9 cellular contexts compared by ENCODE assay signal in the genomic region with DNA sequence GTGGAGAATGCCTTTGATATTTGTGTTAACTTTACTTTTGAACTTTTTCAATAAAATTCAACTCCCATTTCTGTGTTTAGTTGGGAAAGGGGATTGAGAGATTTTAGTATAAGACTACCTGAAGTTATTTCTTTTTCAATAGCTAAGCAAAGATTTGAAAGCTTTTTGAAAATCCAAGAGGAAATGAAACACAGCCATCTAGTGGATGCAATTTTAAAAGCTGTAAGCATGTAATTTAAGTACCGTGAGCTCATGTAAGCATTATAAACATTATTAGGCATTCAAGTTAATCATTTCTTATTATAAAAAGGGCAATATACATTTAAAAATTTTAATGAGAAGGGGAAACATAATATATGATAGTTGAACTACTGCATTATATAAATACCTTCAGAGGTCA.
A peak's percentile ranks its signal among the peaks of the same experiment; 100 is the strongest.
DNase-seq lines count a peak whose midpoint lies in the region; ATAC-seq, FAIRE-seq and TF ChIP-seq lines count a peak whose summit lies in the region.
"Had no signal": no experiment of that assay in that cellular context is flagged by ENCODE, and none has a peak within 500 bp of the region (broad histone marks: within the 10 kb centered on the region; RNA-seq: fewer than 3 reads in every experiment).

No MANE protein-coding gene starts in this region.

- peak overlapping the region in 4 of 5 experiments; percentile 6 to 80 (median 30) for H3K27ac Mint-ChIP-seq in brain

- no peaks in the 10 kb centered on the region for H3K79me2 ChIP-seq in mesendoderm (ENCODE audit: control insufficient read depth, insufficient read depth, low read length)

- H3K27ac ChIP-seq in mesendoderm (ENCODE audit: low read depth, low read length) = no peak overlapping the region
- H3K27ac ChIP-seq in transverse colon = no peak overlapping the region
- H3K27ac ChIP-seq: uterus had no signal

- H3K36me3 Mint-ChIP-seq in brain = peaks cover 48% of the 10 kb centered on the region

- H3K9me3 Mint-ChIP-seq in brain = peaks cover under 1 to 29% (median 15%) of the 10 kb centered on the region in 5 experiments

- H3K4me1 Mint-ChIP-seq in brain = peaks cover 11% of the 10 kb centered on the region

- H2BK120ac ChIP-seq in mesendoderm (ENCODE audit: low read depth, low read length) = no peak overlapping the region

- H3K79me1 ChIP-seq in mesendoderm (ENCODE audit: low read length) = no peaks in the 10 kb centered on the region

- no peak for TF ChIP-seq EP300 in transverse colon (IDR thresholded peaks at IDR 0.05; ENCODE audit: low read depth)

- H3K4me1 ChIP-seq in mesendoderm (ENCODE audit: control insufficient read depth, low read depth, low read length) (no peaks in the 10 kb centered on the region), transverse colon (no peaks in the 10 kb centered on the region)
- H3K4me1 ChIP-seq: uterus had no signal

- H2BK15ac ChIP-seq in mesendoderm (replicated peaks; ENCODE audit: low read depth) = no peak overlapping the region

- H4K5ac ChIP-seq in mesendoderm (ENCODE audit: low read length) = no peak overlapping the region

- H3K23ac ChIP-seq in mesendoderm (ENCODE audit: low read length) = no peak overlapping the region

- in situ Hi-C loops in transverse colon (cut with MboI; ENCODE audit: low pct_ligation_motif_present in 1 of 4, low pct_unique_long_range_greater_than_20kb in 1 of 4, low sequenced_read_pairs in 3 of 4) = loop anchor here in 3 of 4 donors (25.0 kb wide), 1 partner anchor 410 kb away; no protein-coding TSS in a partner anchor

- H3K9me3 ChIP-seq in transverse colon = no peaks in the 10 kb centered on the region
- H3K9me3 ChIP-seq: uterus had no signal

- TF ChIP-seq POLR2A in NB4 (IDR thresholded peaks at IDR 0.05; ENCODE audit: extremely low read depth, insufficient read length) = no peak
- TF ChIP-seq POLR2A in transverse colon (IDR thresholded peaks at IDR 0.05) = no peak

- TF ChIP-seq CTCF in NB4 (IDR thresholded peaks at IDR 0.05; ENCODE audit: low read depth, low read length) (peak; percentile 28), brain (conservative IDR thresholded peaks at IDR 0.05) (peak; percentile 36 to 63), transverse colon (IDR thresholded peaks at IDR 0.05) (peak in 1 of 5 experiments; percentile 7)

- no peaks in the 10 kb centered on the region for H3K27me3 Mint-ChIP-seq in brain

- H3K56ac ChIP-seq in mesendoderm (ENCODE audit: low read length) = no peak overlapping the region

- no peak for ATAC-seq in GM19395 (IDR thresholded peaks at IDR 0.05; ENCODE audit: unreplicated experiment)

- FAIRE-seq in G401.6 (lab: Jason Lieb, UNC) = peak; percentile 95

- no peak overlapping the region for H2AK5ac ChIP-seq in mesendoderm (ENCODE audit: low read length)

- H3K36me3 ChIP-seq in mesendoderm (ENCODE audit: control insufficient read depth, insufficient read depth, low read length) = no peaks in the 10 kb centered on the region
- no peaks in the 10 kb centered on the region for H3K36me3 ChIP-seq in transverse colon
- H3K36me3 ChIP-seq: uterus had no signal

- no peak overlapping the region for H4K8ac ChIP-seq in mesendoderm (ENCODE audit: low read depth, low read length)

- no peak overlapping the region for H3K9ac ChIP-seq in mesendoderm (ENCODE audit: low read length)

- no peak overlapping the region for H2BK5ac ChIP-seq in mesendoderm (ENCODE audit: low read length)

- H3K18ac ChIP-seq in mesendoderm (ENCODE audit: low read length) = no peak overlapping the region

- no peak overlapping the region for H3K4ac ChIP-seq in mesendoderm (ENCODE audit: low read depth, low read length)

- peak overlapping the region in 1 of 5 experiments; percentile 37 for H3K4me3 Mint-ChIP-seq in brain

- H3K4me3 ChIP-seq in NB4 (ENCODE audit: low read depth, low read length) (no peak overlapping the region), mesendoderm (ENCODE audit: low read length) (no peak overlapping the region), transverse colon (no peak overlapping the region)
- H3K4me3 ChIP-seq: uterus had no signal

- no peak overlapping the region for H3K4me2 ChIP-seq in mesendoderm (ENCODE audit: low read length)

- H3K27me3 ChIP-seq in mesendoderm (ENCODE audit: insufficient read depth, low read length, poor library complexity) (no peaks in the 10 kb centered on the region), transverse colon (no peaks in the 10 kb centered on the region)
- H3K27me3 ChIP-seq: uterus had no signal

- no CpG with 5 or more reads among the region's 1 CpG for WGBS in mesendoderm (ENCODE audit: extremely low coverage, insufficient coverage, low lambda C conversion rate)
- 15 to 26% methylated on average over 1 of the region's 1 CpG for WGBS in transverse colon (ENCODE audit: low coverage in 1 of 2), 2 donors

- intact Hi-C loops in transverse colon (cut with DNase I; ENCODE audit: low total_unique reads) = no loop called here

- DNase-seq in NB4 (ENCODE audit: low read depth) (peak; percentile 38), mesendoderm (peak; percentile 19), NCI-H82 (lab: John Stamatoyannopoulos, UW) (no peak), transverse colon (no peak), NCI-H226 (no peak)
- DNase-seq: uterus had no signal

Comparison
In these comparisons a context has a peak if more than half of its experiments do, and no peak if none do; other contexts are left out.
1. DNase-seq: peak in NB4 (single experiment) and mesendoderm (single experiment); none in NCI-H82 (single experiment), transverse colon (single experiment) and NCI-H226 (single experiment).